19 cellular contexts compared by ENCODE assay signal in the genomic region with DNA sequence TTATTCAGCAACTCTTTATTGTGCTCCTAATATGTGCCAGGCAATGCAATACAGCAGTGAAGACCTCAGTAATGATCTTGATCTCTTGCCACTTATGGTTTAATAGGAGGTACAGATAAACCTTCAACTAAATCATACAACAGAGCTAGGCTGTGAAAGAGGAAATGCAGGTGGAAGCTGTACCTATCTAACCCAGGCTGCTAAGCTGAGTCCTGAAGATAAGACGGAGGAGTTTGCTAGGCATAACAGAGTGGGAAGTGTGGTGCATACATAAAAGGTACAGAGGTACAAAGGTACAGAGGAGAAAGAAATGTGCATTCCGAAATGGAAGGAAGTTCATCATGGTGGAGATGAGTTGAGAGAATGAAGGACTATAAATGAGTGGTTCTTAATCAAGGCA.
"Had no signal": no experiment of that assay in that cellular context is flagged by ENCODE, and none has a peak within 500 bp of the region (broad histone marks: within the 10 kb centered on the region; RNA-seq: fewer than 3 reads in every experiment).

No MANE protein-coding gene starts in this region.

- H3K79me2 ChIP-seq: hepatocyte had no signal

- H3K27me3 Mint-ChIP-seq: naive thymus-derived CD4-positive, alpha-beta T cell had no signal

- H3K36me3 Mint-ChIP-seq: naive thymus-derived CD4-positive, alpha-beta T cell had no signal

- H3K4me2 ChIP-seq: hepatocyte had no signal

- H3K4me1 ChIP-seq: colonic mucosa, foreskin keratinocyte, right atrium auricular region, sigmoid colon, suprapubic skin, thyroid gland, upper lobe of left lung, uterus had no signal

- H3K9me3 ChIP-seq: colonic mucosa, neutrophil, right atrium auricular region, sigmoid colon, suprapubic skin, thyroid gland, upper lobe of left lung, uterus had no signal

- DNase-seq: colonic mucosa; dermis blood vessel endothelial cell; foreskin keratinocyte; left colon; left ventricle myocardium superior; mesendoderm; naive thymus-derived CD4-positive, alpha-beta T cell; sigmoid colon; stimulated activated CD4-positive, alpha-beta T cell treated with anti-CD3 and anti-CD28 coated beads, Interleukin-2, amount 100 ng/mL, for 48 hours; stimulated activated naive CD8-positive, alpha-beta T cell treated with anti-CD3 and anti-CD28 coated beads, Interleukin-15, Interleukin-2, amounts not matched to agents 100 U/mL and 50 U/mL, for 24 hours; thyroid gland; upper lobe of left lung; uterus had no signal

- ATAC-seq: foreskin keratinocyte; left colon; left ventricle myocardium superior; naive thymus-derived CD4-positive, alpha-beta T cell; stimulated activated naive CD8-positive, alpha-beta T cell treated with anti-CD3 and anti-CD28 coated beads, Interleukin-15, Interleukin-2, amounts not matched to agents 100 U/mL and 50 U/mL, for 24 hours had no signal

- H3K4me3 ChIP-seq: colonic mucosa, hepatocyte, lung, right atrium auricular region, sigmoid colon, skin epidermis, suprapubic skin, thyroid gland, upper lobe of left lung, uterus had no signal

- H3K27ac Mint-ChIP-seq: naive thymus-derived CD4-positive, alpha-beta T cell had no signal

- H3K27me3 ChIP-seq: colonic mucosa, hepatocyte, neutrophil, right atrium auricular region, sigmoid colon, suprapubic skin, thyroid gland, upper lobe of left lung, uterus had no signal

- H2AFZ ChIP-seq: hepatocyte had no signal

- H3K4me3 Mint-ChIP-seq: naive thymus-derived CD4-positive, alpha-beta T cell had no signal

- H3K27ac ChIP-seq: colonic mucosa, foreskin keratinocyte, hepatocyte, neutrophil, right atrium auricular region, sigmoid colon, skin epidermis, suprapubic skin, thyroid gland, upper lobe of left lung, uterus had no signal

- H3K36me3 ChIP-seq: colonic mucosa, neutrophil, right atrium auricular region, sigmoid colon, suprapubic skin, thyroid gland, upper lobe of left lung, uterus had no signal
